Comparison of ENCODE assay signal across 9 cellular contexts in genomic region chr6:4906293-4906941, GRCh38.
DNase-seq lines count a peak whose midpoint lies in the region; ATAC-seq, FAIRE-seq and TF ChIP-seq lines count a peak whose summit lies in the region.
"Had no signal": no experiment of that assay in that cellular context is flagged by ENCODE, and none has a peak within 500 bp of the region (broad histone marks: within the 10 kb centered on the region; RNA-seq: fewer than 3 reads in every experiment).

No MANE protein-coding gene starts in this region.

- H3K9me3 Mint-ChIP-seq in CD4-positive, alpha-beta T cell, result no peaks in the 10 kb centered on the region

- H3K36me3 ChIP-seq in OCI-LY3 (replicated peaks; ENCODE audit: low read depth, low read length) (peaks cover 14% of the 10 kb centered on the region), kidney (ENCODE audit: control insufficient read depth in 1 of 2, insufficient read depth in 2 of 2, low read length in 2 of 2) (no peaks in the 10 kb centered on the region)

- peak overlapping the region; percentile 71 for H3K4me3 ChIP-seq in OCI-LY3 (ENCODE audit: low read length)
- H3K4me3 ChIP-seq in kidney (ENCODE audit: low read length in 2 of 2), result peak overlapping the region; percentile 16 to 40

- H3K79me2 ChIP-seq in OCI-LY3 (ENCODE audit: low read length), result peaks cover 75% of the 10 kb centered on the region

- ATAC-seq in CD4-positive, alpha-beta T cell (ENCODE audit: poor library complexity), result no peak
- ATAC-seq in GM19468 (IDR thresholded peaks at IDR 0.05; ENCODE audit: extremely low read depth, unreplicated experiment), result peak; percentile 43
- ATAC-seq: PC-3 had no signal

- no peak overlapping the region for H2AFZ ChIP-seq in OCI-LY3 (ENCODE audit: low read depth, low read length)

- no peaks in the 10 kb centered on the region for H3K27me3 Mint-ChIP-seq in CD4-positive, alpha-beta T cell

- peak overlapping the region; percentile 20 for H3K4me3 Mint-ChIP-seq in CD4-positive, alpha-beta T cell

- intact Hi-C loops in CD4-positive, alpha-beta T cell (cut with DNase I, micrococcal nuclease), result loop anchor here in 1 of 2 experiments (2.0 kb wide), 1 partner anchor 22 kb away; no protein-coding TSS in a partner anchor
- intact Hi-C loops in kidney (cut with DNase I), result no loop called here

- H3K36me3 Mint-ChIP-seq in CD4-positive, alpha-beta T cell (ENCODE audit: low read depth), result peaks cover 57% of the 10 kb centered on the region

- no peak for FAIRE-seq in kidney (lab: Jason Lieb, UNC)

- H3K4me1 ChIP-seq in OCI-LY3 (ENCODE audit: low read length) (peaks cover 65% of the 10 kb centered on the region), kidney (ENCODE audit: control insufficient read depth in 1 of 2, insufficient read depth in 1 of 2, low read depth in 1 of 2, low read length in 2 of 2) (peaks cover 10 to 11% of the 10 kb centered on the region in 2 donors)

- no peak for DNase-seq in CD4-positive, alpha-beta T cell
- no peak for DNase-seq in kidney
- no peak for DNase-seq in germinal center (ENCODE audit: low spot score)
- DNase-seq in stimulated activated CD4-positive, alpha-beta T cell treated with anti-CD3 and anti-CD28 coated beads, Interleukin-4, amount 100 ng/mL, for 24 hours, result no peak
- DNase-seq in central memory CD4-positive, alpha-beta T cell, result no peak
- no peak for DNase-seq in cerebellum (ENCODE audit: low spot score)
- DNase-seq: PC-3 had no signal

- H3K9ac ChIP-seq in OCI-LY3 (ENCODE audit: low read length) (peak overlapping the region; percentile 67), kidney (ENCODE audit: low read length in 2 of 2) (no peak overlapping the region)

- no peak overlapping the region for H3K27ac ChIP-seq in CD4-positive, alpha-beta T cell (ENCODE audit: low read depth, low read length)
- H3K27ac ChIP-seq in OCI-LY3 (ENCODE audit: low read length), result peak overlapping the region; percentile 85
- H3K27ac ChIP-seq in kidney (ENCODE audit: low read depth in 2 of 2, low read length in 2 of 2), result no peak overlapping the region

- peak overlapping the region; percentile 30 for H3K27ac Mint-ChIP-seq in CD4-positive, alpha-beta T cell

- H3K4me2 ChIP-seq in OCI-LY3 (ENCODE audit: low read length), result peak overlapping the region; percentile 97

- TF ChIP-seq CTCF in CD4-positive, alpha-beta T cell (IDR thresholded peaks at IDR 0.05), result no peak
- TF ChIP-seq CTCF in OCI-LY3 (IDR thresholded peaks at IDR 0.05; ENCODE audit: low read depth, low read length), result no peak
- TF ChIP-seq CTCF in kidney (IDR thresholded peaks at IDR 0.05; ENCODE audit: borderline replicate concordance, extremely low read depth, insufficient read depth), result no peak

- peaks cover 5% of the 10 kb centered on the region; the same call in 1 of the 2 replicates for H4K20me1 ChIP-seq in OCI-LY3 (ENCODE audit: insufficient read depth, low read length)

- POLR2A ChIA-PET in CD4-positive, alpha-beta T cell (lab: Charles Lee), result no interaction called here

- H3K27me3 ChIP-seq in CD4-positive, alpha-beta T cell (ENCODE audit: control insufficient read depth, insufficient read depth, low read length), result no peaks in the 10 kb centered on the region
- H3K27me3 ChIP-seq in OCI-LY3 (ENCODE audit: low read depth, low read length), result no peaks in the 10 kb centered on the region

- H3K9me3 ChIP-seq in CD4-positive, alpha-beta T cell (ENCODE audit: control insufficient read depth, low read length), result no peaks in the 10 kb centered on the region
- no peaks in the 10 kb centered on the region for H3K9me3 ChIP-seq in OCI-LY3 (ENCODE audit: insufficient read depth, low read length)
- no peaks in the 10 kb centered on the region for H3K9me3 ChIP-seq in kidney (ENCODE audit: control insufficient read depth in 1 of 2, low read length in 2 of 2)

- peaks cover 52% of the 10 kb centered on the region for H3K4me1 Mint-ChIP-seq in CD4-positive, alpha-beta T cell (ENCODE audit: low read depth)

- CTCF ChIA-PET in CD4-positive, alpha-beta T cell (lab: Charles Lee), result interaction anchor here (1.0 kb wide), 1 partner anchor 9 kb away, joined by 3 read pairs; no protein-coding TSS in a partner anchor
